In the genomic region with DNA sequence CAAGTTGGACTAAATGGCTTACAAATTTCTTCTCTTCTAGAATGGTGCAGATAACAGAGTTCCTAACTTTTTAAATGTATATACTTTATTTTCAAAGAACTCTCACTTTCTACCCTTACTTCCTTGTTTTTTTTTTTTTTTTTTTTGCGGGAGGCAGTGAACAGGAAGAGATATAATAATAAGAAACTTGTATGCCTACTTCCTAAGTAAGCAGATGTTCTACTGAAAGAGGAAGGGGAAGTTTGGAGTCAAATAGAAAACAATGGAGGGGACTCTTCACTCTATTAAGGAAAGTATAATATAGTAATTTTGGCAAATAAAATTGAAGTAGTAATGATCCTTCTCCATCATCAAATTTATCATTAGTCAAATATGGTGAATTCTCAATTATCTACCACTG, we compare ENCODE assay signal across 1 cellular context.
TF ChIP-seq lines count a peak whose summit lies in the region.

No MANE protein-coding gene starts in this region.

TF ChIP-seq in GM12878, 131 proteins besides CTCF, POLR2A, EP300 and RAD21 (continued from another document):
- TF ChIP-seq, protein P1, sequence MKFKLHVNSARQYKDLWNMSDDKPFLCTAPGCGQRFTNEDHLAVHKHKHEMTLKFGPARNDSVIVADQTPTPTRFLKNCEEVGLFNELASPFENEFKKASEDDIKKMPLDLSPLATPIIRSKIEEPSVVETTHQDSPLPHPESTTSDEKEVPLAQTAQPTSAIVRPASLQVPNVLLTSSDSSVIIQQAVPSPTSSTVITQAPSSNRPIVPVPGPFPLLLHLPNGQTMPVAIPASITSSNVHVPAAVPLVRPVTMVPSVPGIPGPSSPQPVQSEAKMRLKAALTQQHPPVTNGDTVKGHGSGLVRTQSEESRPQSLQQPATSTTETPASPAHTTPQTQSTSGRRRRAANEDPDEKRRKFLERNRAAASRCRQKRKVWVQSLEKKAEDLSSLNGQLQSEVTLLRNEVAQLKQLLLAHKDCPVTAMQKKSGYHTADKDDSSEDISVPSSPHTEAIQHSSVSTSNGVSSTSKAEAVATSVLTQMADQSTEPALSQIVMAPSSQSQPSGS (IDR thresholded peaks at IDR 0.05; ENCODE audit: low read length): no peak
